In genomic region chr16:47854737-47855136, GRCh38 we compare ENCODE assay signal across 28 cellular contexts.
"Had no signal": no experiment of that assay in that cellular context is flagged by ENCODE, and none has a peak within 500 bp of the region (broad histone marks: within the 10 kb centered on the region; RNA-seq: fewer than 3 reads in every experiment).

No MANE protein-coding gene starts in this region.

- H2AFZ ChIP-seq: parathyroid adenoma had no signal

- DNase-seq: colonic mucosa; dermis blood vessel endothelial cell; effector memory CD8-positive, alpha-beta T cell; hypothalamus; immature natural killer cell; islet precursor cell; left ventricle myocardium superior; mesenchymal stem cell; mucosa of descending colon; naive B cell; occipital lobe; stimulated activated CD4-positive, alpha-beta T cell treated with anti-CD3 and anti-CD28 coated beads, Interleukin-12 subunit alpha, Interleukin-12 subunit beta, amount 100 ng/mL, for 4 hours; stimulated activated CD4-positive, alpha-beta T cell treated with anti-CD3 and anti-CD28 coated beads, Interleukin-1b, Interleukin-23, amount 100 ng/mL, for 48 hours; stimulated activated CD4-positive, alpha-beta T cell treated with anti-CD3 and anti-CD28 coated beads, Interleukin-4, amount 100 ng/mL, for 1 hour; stimulated activated CD8-positive, alpha-beta memory T cell treated with anti-CD3 and anti-CD28 coated beads, Interleukin-4, amount 100 ng/mL, for 48 hours; stimulated activated naive CD4-positive, alpha-beta T cell; stimulated activated naive CD8-positive, alpha-beta T cell treated with anti-CD3 and anti-CD28 coated beads, Interleukin-15, amount 100 ng/mL, for 72 hours; transverse colon had no signal

- H3K4me1 ChIP-seq: colonic mucosa, parathyroid adenoma, transverse colon had no signal

- H3K36me3 ChIP-seq: colonic mucosa, suprapubic skin, transverse colon had no signal

- H3K27me3 Mint-ChIP-seq: stimulated activated naive CD8-positive, alpha-beta T cell treated with anti-CD3 and anti-CD28 coated beads, Interleukin-15, amount 100 ng/mL, for 72 hours had no signal

- H3K4me3 ChIP-seq: colonic mucosa, lung, mucosa of descending colon, smooth muscle cell, suprapubic skin, transverse colon had no signal

- H3K27ac ChIP-seq: colonic mucosa, parathyroid adenoma, suprapubic skin, transverse colon had no signal

- H3K27ac Mint-ChIP-seq: effector memory CD8-positive, alpha-beta T cell; immature natural killer cell; mesothelial cell of epicardium; naive B cell; natural killer cell treated with Interleukin-12 subunit alpha and Interleukin-12 subunit beta and Interleukin-15 and Interleukin-18, amount 100 ng/mL, for 72 hours; progenitor cell of endocrine pancreas; stimulated activated naive CD8-positive, alpha-beta T cell treated with anti-CD3 and anti-CD28 coated beads, Interleukin-15, amount 100 ng/mL, for 72 hours had no signal

- H3K79me2 ChIP-seq: parathyroid adenoma had no signal

- ATAC-seq: effector memory CD8-positive, alpha-beta T cell; left ventricle myocardium superior; mucosa of descending colon; natural killer cell treated with Interleukin-12 subunit alpha and Interleukin-12 subunit beta and Interleukin-15 and Interleukin-18, amount 100 ng/mL, for 72 hours; sciatic nerve; stimulated activated naive CD8-positive, alpha-beta T cell treated with anti-CD3 and anti-CD28 coated beads, Interleukin-15, amount 100 ng/mL, for 72 hours had no signal

- H3K4me2 ChIP-seq: smooth muscle cell had no signal

- FAIRE-seq: endometrium, frontal cortex had no signal

- H3K9me3 ChIP-seq: colonic mucosa, mucosa of descending colon, suprapubic skin, transverse colon had no signal

- H3K4me3 Mint-ChIP-seq: effector memory CD8-positive, alpha-beta T cell; immature natural killer cell; mesothelial cell of epicardium; naive B cell; natural killer cell treated with Interleukin-12 subunit alpha and Interleukin-12 subunit beta and Interleukin-15 and Interleukin-18, amount 100 ng/mL, for 72 hours; stimulated activated naive CD8-positive, alpha-beta T cell treated with anti-CD3 and anti-CD28 coated beads, Interleukin-15, amount 100 ng/mL, for 72 hours had no signal

- H3K36me3 Mint-ChIP-seq: mesothelial cell of epicardium; natural killer cell treated with Interleukin-12 subunit alpha and Interleukin-12 subunit beta and Interleukin-15 and Interleukin-18, amount 100 ng/mL, for 72 hours had no signal

- H3K9ac ChIP-seq: parathyroid adenoma had no signal

- H3K27me3 ChIP-seq: colonic mucosa, suprapubic skin, transverse colon had no signal

- H3K4me1 Mint-ChIP-seq: immature natural killer cell; naive B cell; stimulated activated naive CD8-positive, alpha-beta T cell treated with anti-CD3 and anti-CD28 coated beads, Interleukin-15, amount 100 ng/mL, for 72 hours had no signal

- H3K9me3 Mint-ChIP-seq: mesothelial cell of epicardium had no signal
